Comparison of ENCODE assay signal across 1 cellular context in the genomic region with DNA sequence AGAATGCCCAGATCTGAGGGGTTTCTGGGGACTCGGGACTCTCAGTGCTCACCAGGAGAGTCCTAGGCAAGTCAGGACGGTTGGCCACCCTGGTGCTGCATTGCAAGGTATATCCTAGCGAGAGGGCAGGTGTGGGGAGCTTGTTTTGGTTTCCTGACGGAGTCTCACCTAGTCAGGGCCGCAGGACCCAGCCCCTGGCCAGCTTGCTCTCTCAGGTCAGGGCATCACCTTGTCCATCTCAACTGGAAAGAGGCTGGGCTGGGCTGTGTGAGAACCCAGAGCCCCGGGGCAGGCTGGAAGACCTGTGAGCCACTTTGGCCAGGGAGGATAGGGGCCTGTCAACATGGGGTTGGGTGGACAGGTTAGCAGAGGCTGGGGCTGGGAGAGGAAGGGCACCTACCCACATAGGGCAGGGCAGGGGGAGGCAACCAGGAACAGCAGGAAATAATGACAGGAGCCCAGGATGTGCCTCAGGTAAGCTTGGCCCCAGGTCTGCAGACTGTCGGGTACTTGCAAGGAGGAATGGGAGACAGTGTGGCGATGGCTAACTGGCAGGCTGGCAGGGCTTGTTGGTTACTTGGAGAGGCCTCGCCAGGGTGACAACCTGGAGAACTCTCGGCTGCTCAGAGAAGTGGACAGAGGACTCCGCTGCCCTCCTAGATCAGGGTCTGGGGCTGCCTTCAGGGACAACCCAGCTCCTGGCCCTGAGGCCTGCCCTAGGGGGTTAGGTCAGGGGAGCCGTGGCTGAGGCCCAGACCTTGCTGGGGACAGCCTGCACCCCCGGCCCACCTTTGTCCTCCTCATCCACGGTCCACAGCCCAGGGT.
TF ChIP-seq lines count a peak whose summit lies in the region.

No MANE protein-coding gene starts in this region.

TF ChIP-seq in endothelial cell of umbilical vein, 7 proteins besides CTCF, POLR2A, EP300 and RAD21:
- TF ChIP-seq EZH2 (IDR thresholded peaks at IDR 0.05; ENCODE audit: borderline replicate concordance, low read depth, low read length, severe bottlenecking): no peak
- TF ChIP-seq, protein P1, sequence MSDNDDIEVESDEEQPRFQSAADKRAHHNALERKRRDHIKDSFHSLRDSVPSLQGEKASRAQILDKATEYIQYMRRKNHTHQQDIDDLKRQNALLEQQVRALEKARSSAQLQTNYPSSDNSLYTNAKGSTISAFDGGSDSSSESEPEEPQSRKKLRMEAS (IDR thresholded peaks at IDR 0.05; ENCODE audit: insufficient read depth, insufficient read length): no peak
- no peak for TF ChIP-seq MYC (IDR thresholded peaks at IDR 0.05; ENCODE audit: low read depth, low read length)
- no peak for TF ChIP-seq POLR2AphosphoS5 (IDR thresholded peaks at IDR 0.05; ENCODE audit: insufficient read depth, low read depth, low read length)
- no peak for TF ChIP-seq JUN (IDR thresholded peaks at IDR 0.05; ENCODE audit: borderline replicate concordance, insufficient read depth, insufficient read length, low read depth)
- no peak for TF ChIP-seq GATA2 (IDR thresholded peaks at IDR 0.05; ENCODE audit: insufficient read depth, insufficient read length, low read depth, low read length)
- no peak for TF ChIP-seq FOS (IDR thresholded peaks at IDR 0.05; ENCODE audit: borderline replicate concordance, insufficient read depth, low read length)
